Comparison of ENCODE assay signal across 8 cellular contexts in the genomic region with DNA sequence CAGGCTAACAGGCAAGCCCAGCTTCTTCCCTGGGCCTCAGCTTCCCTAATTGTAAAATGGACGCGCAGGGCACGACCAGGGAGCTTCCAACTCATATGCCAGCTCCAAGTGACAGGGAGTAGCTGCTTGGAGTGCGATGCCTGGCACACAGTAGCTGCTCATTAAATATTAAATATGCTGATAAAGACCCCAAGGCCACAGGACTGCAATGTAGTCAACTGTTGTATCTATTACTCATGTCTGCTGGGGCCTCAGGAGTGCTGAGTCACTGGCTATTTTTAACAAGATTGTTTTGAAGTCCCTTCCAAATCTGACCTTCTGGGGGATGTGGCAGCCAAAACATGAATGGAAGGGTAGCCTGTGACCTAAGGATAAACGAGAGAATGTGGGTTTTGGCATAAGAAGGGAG. TPM values are rescaled to one million over a fixed set of nuclear protein-coding genes. Genes with fewer than 3 reads are reported as not detected.
DNase-seq lines count a peak whose midpoint lies in the region; ATAC-seq and TF ChIP-seq lines count a peak whose summit lies in the region.

No MANE protein-coding gene starts in this region.

- peaks cover 63% of the 10 kb centered on the region for H3K4me1 ChIP-seq in upper lobe of right lung

- H3K36me3 Mint-ChIP-seq in activated T-cell treated with anti-CD3 and anti-CD28 coated beads, Interleukin-2, amount 50 U/mL, for 24 hours (ENCODE audit: low read depth), result peaks cover 99% of the 10 kb centered on the region

- no peak for TF ChIP-seq CTCF in upper lobe of right lung (IDR thresholded peaks at IDR 0.05)

- H3K27ac ChIP-seq in upper lobe of right lung, result peak overlapping the region; percentile 44

- ATAC-seq in upper lobe of right lung, result no peak
- no peak for ATAC-seq in HG02884 (IDR thresholded peaks at IDR 0.05; ENCODE audit: unreplicated experiment)

- intact Hi-C loops in upper lobe of right lung (cut with DNase I), result no loop called here

- peak overlapping the region; percentile 92 for H3K27ac Mint-ChIP-seq in activated T-cell treated with anti-CD3 and anti-CD28 coated beads, Interleukin-2, amount 50 U/mL, for 24 hours

- H3K27me3 Mint-ChIP-seq in activated T-cell treated with anti-CD3 and anti-CD28 coated beads, Interleukin-2, amount 50 U/mL, for 24 hours, result no peaks in the 10 kb centered on the region

- peaks cover 95% of the 10 kb centered on the region for H3K4me1 Mint-ChIP-seq in activated T-cell treated with anti-CD3 and anti-CD28 coated beads, Interleukin-2, amount 50 U/mL, for 24 hours (ENCODE audit: low read depth)

- H3K27me3 ChIP-seq in upper lobe of right lung, result no peaks in the 10 kb centered on the region

- H3K9me3 Mint-ChIP-seq in activated T-cell treated with anti-CD3 and anti-CD28 coated beads, Interleukin-2, amount 50 U/mL, for 24 hours, result no peaks in the 10 kb centered on the region

- H3K4me3 ChIP-seq in upper lobe of right lung, result no peak overlapping the region

- H3K9me3 ChIP-seq in upper lobe of right lung, result no peaks in the 10 kb centered on the region

- DNase-seq in activated T-cell treated with anti-CD3 and anti-CD28 coated beads, Interleukin-2, amount 50 U/mL, for 24 hours, result no peak
- no peak for DNase-seq in activated T-cell treated with anti-CD3 and anti-CD28 coated beads, Interleukin-2, amount 50 U/mL, for 48 hours
- peak; percentile 41 for DNase-seq in amniotic stem cell (lab: John Stamatoyannopoulos, UW)
- DNase-seq in kidney tubule cell (ENCODE audit: low spot score), result peak; percentile 88
- DNase-seq in upper lobe of right lung, result no peak
- DNase-seq in globus pallidus (ENCODE audit: low spot score), result no peak
- DNase-seq in hypothalamus (lab: John Stamatoyannopoulos, UW), result no peak

- H3K36me3 ChIP-seq in upper lobe of right lung, result peaks cover 44% of the 10 kb centered on the region

- H3K4me3 Mint-ChIP-seq in activated T-cell treated with anti-CD3 and anti-CD28 coated beads, Interleukin-2, amount 50 U/mL, for 24 hours, result peak overlapping the region; percentile 21

RNA-seq across cellular contexts. Expression of a gene that starts 17.7 kb away (rescaled TPM):
- total RNA-seq in upper lobe of right lung, result 120 TPM

RNA-seq across cellular contexts. Expression of a gene that starts 42.7 kb away (rescaled TPM):
- total RNA-seq in upper lobe of right lung, result 1,259 TPM

Comparison
In these comparisons a context has a peak if more than half of its experiments do, and no peak if none do; other contexts are left out.
1. DNase-seq: peak in amniotic stem cell (single experiment) and kidney tubule cell (single experiment); none in activated T-cell treated with anti-CD3 and anti-CD28 coated beads, Interleukin-2, amount 50 U/mL, for 24 hours (single experiment), activated T-cell treated with anti-CD3 and anti-CD28 coated beads, Interleukin-2, amount 50 U/mL, for 48 hours (0 of 2), upper lobe of right lung (single experiment), globus pallidus (single experiment) and hypothalamus (0 of 51).